Comparison of ENCODE assay signal across 15 cellular contexts in genomic region chr20:61287583-61287982, GRCh38. TPM values are rescaled to one million over a fixed set of nuclear protein-coding genes. Genes with fewer than 3 reads are reported as not detected.
A peak's percentile ranks its signal among the peaks of the same experiment; 100 is the strongest.
DNase-seq lines count a peak whose midpoint lies in the region; ATAC-seq and TF ChIP-seq lines count a peak whose summit lies in the region.
"Had no signal": no experiment of that assay in that cellular context is flagged by ENCODE, and none has a peak within 500 bp of the region (broad histone marks: within the 10 kb centered on the region; RNA-seq: fewer than 3 reads in every experiment).

No MANE protein-coding gene starts in this region.

- H3K4me3 Mint-ChIP-seq in chondrocyte (ENCODE audit: unreplicated experiment): no peak overlapping the region
- H3K4me3 Mint-ChIP-seq: CD4-positive, alpha-beta T cell; H9 had no signal

- intact Hi-C loops in left lung (cut with DNase I): no loop called here

- no peaks in the 10 kb centered on the region for H3K36me3 Mint-ChIP-seq in chondrocyte (ENCODE audit: low read depth)

- no peak overlapping the region for H2AFZ ChIP-seq in osteoblast (ENCODE audit: low read length)

- H3K4me1 ChIP-seq in osteoblast (ENCODE audit: insufficient read depth, low read length) (no peaks in the 10 kb centered on the region), left lung (no peaks in the 10 kb centered on the region)
- H3K4me1 ChIP-seq: Caco-2 had no signal

- ATAC-seq in left lung (no peak), GM18861 (IDR thresholded peaks at IDR 0.05; ENCODE audit: unreplicated experiment) (no peak), GM21619 (IDR thresholded peaks at IDR 0.05; ENCODE audit: unreplicated experiment) (no peak)
- ATAC-seq: K562 had no signal

- no peak overlapping the region for H3K4me2 ChIP-seq in osteoblast (ENCODE audit: insufficient read depth, low read length)

- H3K9me3 ChIP-seq in osteoblast (ENCODE audit: low read depth, low read length): no peaks in the 10 kb centered on the region
- H3K9me3 ChIP-seq in left lung: peaks cover 0 to 8% of the 10 kb centered on the region in 2 donors

- no peaks in the 10 kb centered on the region for H4K20me1 ChIP-seq in osteoblast (ENCODE audit: insufficient read depth, low read length)

- TF ChIP-seq CTCF in chondrocyte (IDR thresholded peaks at IDR 0.05) (no peak), osteoblast (IDR thresholded peaks at IDR 0.05; ENCODE audit: extremely low read depth, low read depth, low read length) (no peak), left lung (IDR thresholded peaks at IDR 0.05) (no peak)

- no peaks in the 10 kb centered on the region for H3K9me3 Mint-ChIP-seq in chondrocyte (ENCODE audit: low read depth)

- H3K27me3 Mint-ChIP-seq in chondrocyte (ENCODE audit: low read depth): no peaks in the 10 kb centered on the region
- H3K27me3 Mint-ChIP-seq: CD4-positive, alpha-beta T cell had no signal

- H3K4me3 ChIP-seq in osteoblast (ENCODE audit: insufficient read depth, low read length) (no peak overlapping the region), left lung (no peak overlapping the region)
- H3K4me3 ChIP-seq: K562 had no signal

- H3K27ac ChIP-seq in angular gyrus (ENCODE audit: low read depth, low read length) (peak overlapping the region; percentile 60), osteoblast (ENCODE audit: low read depth, low read length) (no peak overlapping the region), left lung (no peak overlapping the region)
- H3K27ac ChIP-seq: C4-2B, HL-60 had no signal

- H3K79me2 ChIP-seq in osteoblast (ENCODE audit: insufficient read depth, low read length): no peaks in the 10 kb centered on the region

- H3K27ac Mint-ChIP-seq in chondrocyte (ENCODE audit: unreplicated experiment): no peak overlapping the region
- H3K27ac Mint-ChIP-seq: CD4-positive, alpha-beta T cell; H9 had no signal

- H3K27me3 ChIP-seq in osteoblast (ENCODE audit: insufficient read depth, low read length) (no peaks in the 10 kb centered on the region), left lung (peaks cover 0 to 11% of the 10 kb centered on the region in 2 donors)

- H3K4me1 Mint-ChIP-seq in chondrocyte (ENCODE audit: low read depth): no peaks in the 10 kb centered on the region

- H3K36me3 ChIP-seq in osteoblast (ENCODE audit: insufficient read depth, low read length) (no peaks in the 10 kb centered on the region), left lung (no peaks in the 10 kb centered on the region)

- DNase-seq in chondrocyte (ENCODE audit: low spot score) (peak; percentile 50), osteoblast (ENCODE audit: insufficient read length, low spot score, missing footprints) (peak; percentile 62), left lung (no peak), GM19238 (ENCODE audit: insufficient read length, low spot score) (no peak)
- DNase-seq: ACHN; Caco-2; CD4-positive, alpha-beta T cell; H9; IMR-90 had no signal

RNA-seq across cellular contexts. Expression of gene CDH4, which starts 35.5 kb away (rescaled TPM):
- total RNA-seq in chondrocyte: 0.48 to 1.1 TPM (median 0.99 TPM) in 3 replicates
- 1.1 and 1.8 TPM in 2 replicates for total RNA-seq in osteoblast
- under 1 TPM; 0.24 to 0.93 TPM for total RNA-seq in left lung
- total RNA-seq: Caco-2, K562 had no signal

Comparison
In these comparisons a context has a peak if more than half of its experiments do, and no peak if none do; other contexts are left out.
1. DNase-seq: peak in chondrocyte (single experiment) and osteoblast (single experiment); none in left lung (0 of 2) and GM19238 (single experiment).